Comparison of ENCODE assay signal across 8 cellular contexts in genomic region chr6:133983099-133983939, GRCh38. TPM values are rescaled to one million over a fixed set of nuclear protein-coding genes. Genes with fewer than 3 reads are reported as not detected.
DNase-seq lines count a peak whose midpoint lies in the region; ATAC-seq, FAIRE-seq and TF ChIP-seq lines count a peak whose summit lies in the region.

No MANE protein-coding gene starts in this region.

- peak; percentile 86 for FAIRE-seq in GM12891 (lab: Jason Lieb, UNC)

- DNase-seq in GM12891 (ENCODE audit: insufficient read length, low spot score) (no peak), SIG-M5 treated with dmso at 0.1 percent for 504 hours (lab: John Stamatoyannopoulos, UW; ENCODE audit: unreplicated experiment) (peak; percentile 88), cerebellum (ENCODE audit: low spot score) (no peak), RPMI8226 (no peak)
- DNase-seq in activated naive CD4-positive, alpha-beta T cell treated with anti-CD3 and anti-CD28 coated beads, Interleukin-2, amount 50 U/mL, for 16 hours, result peak; percentile 15
- peak; percentile 64 for DNase-seq in stimulated activated CD4-positive, alpha-beta T cell treated with anti-CD3 and anti-CD28 coated beads, Interleukin-15, amount 100 ng/mL, for 24 hours

- ATAC-seq in GM18519 (IDR thresholded peaks at IDR 0.05; ENCODE audit: low FRiP score, unreplicated experiment) (no peak), GM18867 (IDR thresholded peaks at IDR 0.05; ENCODE audit: unreplicated experiment) (no peak)

- no peak for TF ChIP-seq POLR2A in GM12891 (IDR thresholded peaks at IDR 0.05; ENCODE audit: low read depth, low read length)

TF ChIP-seq in GM12891, 5 proteins besides CTCF, POLR2A, EP300 and RAD21:
- TF ChIP-seq POLR2AphosphoS5 (IDR thresholded peaks at IDR 0.05; ENCODE audit: low read depth, low read length), result no peak
TF ChIP-seq in GM12891: peak in this region for 0.

RNA-seq across cellular contexts. Expression of gene TBPL1, which starts 30.3 kb away (rescaled TPM):
- 39.8 TPM for polyA plus RNA-seq in GM12891 (2012; ENCODE audit: low read depth, missing spikeins)
- total RNA-seq in cerebellum, result 42.2 TPM

Comparison
In these comparisons a context has a peak if more than half of its experiments do, and no peak if none do; other contexts are left out.
1. DNase-seq: peak in SIG-M5 treated with dmso at 0.1 percent for 504 hours (single experiment), activated naive CD4-positive, alpha-beta T cell treated with anti-CD3 and anti-CD28 coated beads, Interleukin-2, amount 50 U/mL, for 16 hours (single experiment) and stimulated activated CD4-positive, alpha-beta T cell treated with anti-CD3 and anti-CD28 coated beads, Interleukin-15, amount 100 ng/mL, for 24 hours (single experiment); none in GM12891 (single experiment), cerebellum (single experiment) and RPMI8226 (single experiment).